Comparison of ENCODE assay signal across 24 cellular contexts in the genomic region with DNA sequence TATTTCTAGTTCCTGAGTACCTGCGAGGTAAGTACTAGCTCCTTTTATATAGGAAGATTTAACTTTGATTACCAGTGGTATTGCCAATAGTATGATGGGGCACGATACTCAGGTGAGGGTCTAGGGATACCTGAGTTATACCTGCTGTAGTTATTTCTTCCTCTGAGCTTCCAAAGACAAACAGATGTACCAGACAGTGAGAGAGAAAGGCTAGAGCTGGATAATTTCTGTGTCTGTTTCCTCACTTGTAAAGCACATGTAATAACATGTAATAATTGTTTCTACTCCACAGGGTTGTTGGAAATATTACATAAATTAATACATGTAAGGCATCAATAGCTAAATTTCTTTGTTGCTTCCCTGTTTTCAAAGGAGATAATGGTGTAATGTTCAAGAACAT. TPM values are rescaled to one million over a fixed set of nuclear protein-coding genes. Genes with fewer than 3 reads are reported as not detected.
"Had no signal": no experiment of that assay in that cellular context is flagged by ENCODE, and none has a peak within 500 bp of the region (broad histone marks: within the 10 kb centered on the region; RNA-seq: fewer than 3 reads in every experiment).

No MANE protein-coding gene starts in this region.

- H3K36me3 ChIP-seq: neutrophil, ovary, thyroid gland had no signal

- ATAC-seq: activated CD4-positive, CD25-positive, alpha-beta regulatory T cell treated with anti-CD3 and anti-CD28 coated beads, Interleukin-2, amount 50 U/mL, for 24 hours; activated naive CD8-positive, alpha-beta T cell treated with anti-CD3 and anti-CD28 coated beads, Interleukin-2, amount 50 U/mL, for 24 hours; body of pancreas; foreskin keratinocyte; natural killer cell treated with Interleukin-12 subunit alpha and Interleukin-12 subunit beta and Interleukin-15 and Interleukin-18, amount 100 ng/mL, for 72 hours had no signal

- H3K9me3 Mint-ChIP-seq: activated CD4-positive, alpha-beta memory T cell treated with anti-CD3 and anti-CD28 coated beads, Interleukin-2, amount 10 ng/mL, durations not matched to agents 7 days and 5 days; activated CD4-positive, alpha-beta T cell treated with anti-CD3 and anti-CD28 coated beads, Interleukin-2, amount 10 ng/mL, durations not matched to agents 24 days and 14 days; activated naive CD8-positive, alpha-beta T cell treated with anti-CD3 and anti-CD28 coated beads, Interleukin-2, amount 50 U/mL, for 24 hours; activated T-helper 1 cell treated with anti-CD3 and anti-CD28 coated beads, Interleukin-12 subunit alpha, Interleukin-12 subunit beta, Interleukin-2, Interleukin-4 antibody, amounts not matched to agents 30 ng/mL and 10 ng/mL and 1 ng/mL, durations not matched to agents 14 hours and 24 hours and 36 hours; dendritic cell treated with granulocyte-macrophage colony-stimulating factor and Interleukin-4, amounts not matched to agents 40 ng/mL and 50 ng/mL, for 4 days; natural killer cell treated with Interleukin-12 subunit alpha and Interleukin-12 subunit beta and Interleukin-15 and Interleukin-18, amount 100 ng/mL, for 72 hours; T-helper 1 cell treated with Interleukin-12 subunit alpha and Interleukin-12 subunit beta and Interleukin-4 antibody, amounts not matched to agents 30 μg/mL and 1 μg/mL, for 36 hours had no signal

- H3K4me3 ChIP-seq: body of pancreas, ovary, smooth muscle cell, thyroid gland had no signal

- H3K36me3 Mint-ChIP-seq: natural killer cell treated with Interleukin-12 subunit alpha and Interleukin-12 subunit beta and Interleukin-15 and Interleukin-18, amount 100 ng/mL, for 72 hours had no signal

- H3K4me3 Mint-ChIP-seq: activated CD4-positive, alpha-beta memory T cell treated with anti-CD3 and anti-CD28 coated beads, Interleukin-2, amount 10 ng/mL, durations not matched to agents 7 days and 5 days; activated CD4-positive, alpha-beta T cell treated with anti-CD3 and anti-CD28 coated beads, Interleukin-2, amount 10 ng/mL, durations not matched to agents 24 days and 14 days; activated naive CD8-positive, alpha-beta T cell treated with anti-CD3 and anti-CD28 coated beads, Interleukin-2, amount 50 U/mL, for 24 hours; activated T-helper 1 cell treated with anti-CD3 and anti-CD28 coated beads, Interleukin-12 subunit alpha, Interleukin-12 subunit beta, Interleukin-2, Interleukin-4 antibody, amounts not matched to agents 30 ng/mL and 10 ng/mL and 1 ng/mL, durations not matched to agents 14 hours and 24 hours and 36 hours; dendritic cell treated with granulocyte-macrophage colony-stimulating factor and Interleukin-4, amounts not matched to agents 40 ng/mL and 50 ng/mL, for 4 days; natural killer cell treated with Interleukin-12 subunit alpha and Interleukin-12 subunit beta and Interleukin-15 and Interleukin-18, amount 100 ng/mL, for 72 hours; T-helper 1 cell treated with Interleukin-12 subunit alpha and Interleukin-12 subunit beta and Interleukin-4 antibody, amounts not matched to agents 30 μg/mL and 1 μg/mL, for 36 hours had no signal

- H3K4me1 ChIP-seq: body of pancreas, foreskin keratinocyte, thyroid gland had no signal

- H3K27ac Mint-ChIP-seq: activated CD4-positive, alpha-beta memory T cell treated with anti-CD3 and anti-CD28 coated beads, Interleukin-2, amount 10 ng/mL, durations not matched to agents 7 days and 5 days; activated CD4-positive, alpha-beta T cell treated with anti-CD3 and anti-CD28 coated beads, Interleukin-2, amount 10 ng/mL, durations not matched to agents 24 days and 14 days; activated naive CD8-positive, alpha-beta T cell treated with anti-CD3 and anti-CD28 coated beads, Interleukin-2, amount 50 U/mL, for 24 hours; activated T-helper 1 cell treated with anti-CD3 and anti-CD28 coated beads, Interleukin-12 subunit alpha, Interleukin-12 subunit beta, Interleukin-2, Interleukin-4 antibody, amounts not matched to agents 30 ng/mL and 10 ng/mL and 1 ng/mL, durations not matched to agents 14 hours and 24 hours and 36 hours; dendritic cell treated with granulocyte-macrophage colony-stimulating factor and Interleukin-4, amounts not matched to agents 40 ng/mL and 50 ng/mL, for 4 days; natural killer cell treated with Interleukin-12 subunit alpha and Interleukin-12 subunit beta and Interleukin-15 and Interleukin-18, amount 100 ng/mL, for 72 hours; T-helper 1 cell treated with Interleukin-12 subunit alpha and Interleukin-12 subunit beta and Interleukin-4 antibody, amounts not matched to agents 30 μg/mL and 1 μg/mL, for 36 hours had no signal

- H3K27me3 Mint-ChIP-seq: dendritic cell treated with granulocyte-macrophage colony-stimulating factor and Interleukin-4, amounts not matched to agents 40 ng/mL and 50 ng/mL, for 4 days had no signal

- FAIRE-seq: urothelium cell line had no signal

- DNase-seq: activated CD4-positive, alpha-beta memory T cell treated with anti-CD3 and anti-CD28 coated beads, Interleukin-2, amount 10 ng/mL, durations not matched to agents 7 days and 5 days; activated CD4-positive, alpha-beta T cell treated with anti-CD3 and anti-CD28 coated beads, Interleukin-2, amount 10 ng/mL, durations not matched to agents 24 days and 14 days; activated gamma-delta T cell; activated naive CD4-positive, alpha-beta T cell treated with anti-CD3 and anti-CD28 coated beads, Interleukin-2, amount 50 U/mL, for 16 hours; activated naive CD8-positive, alpha-beta T cell treated with anti-CD3 and anti-CD28 coated beads, Interleukin-2, amount 50 U/mL, for 24 hours; activated T-cell treated with anti-CD3 and anti-CD28 coated beads for 4 hours; body of pancreas; effector CD4-positive, alpha-beta T cell; foreskin keratinocyte; hypothalamus; midbrain; ovary; stimulated activated CD4-positive, alpha-beta T cell treated with anti-CD3 and anti-CD28 coated beads, Interleukin-2, amount 100 ng/mL, for 48 hours; stimulated activated naive CD4-positive, alpha-beta T cell treated with Interleukin-2 at 50 U/mL for 16 hours; T1000; thyroid gland had no signal

- H3K4me1 Mint-ChIP-seq: activated CD4-positive, alpha-beta T cell treated with anti-CD3 and anti-CD28 coated beads, Interleukin-2, amount 10 ng/mL, durations not matched to agents 24 days and 14 days; activated naive CD8-positive, alpha-beta T cell treated with anti-CD3 and anti-CD28 coated beads, Interleukin-2, amount 50 U/mL, for 24 hours had no signal

- H3K27ac ChIP-seq: body of pancreas, foreskin keratinocyte, neutrophil had no signal

- H3K9me3 ChIP-seq: body of pancreas, neutrophil, ovary, thyroid gland had no signal

- H3K27me3 ChIP-seq: body of pancreas, foreskin keratinocyte, neutrophil, ovary, thyroid gland had no signal

RNA-seq across cellular contexts. Expression of a gene that starts 53.7 kb away (rescaled TPM):
- total RNA-seq: activated CD4-positive, alpha-beta memory T cell treated with anti-CD3 and anti-CD28 coated beads, Interleukin-2, amount 10 ng/mL, durations not matched to agents 7 days and 5 days; activated CD4-positive, alpha-beta T cell treated with anti-CD3 and anti-CD28 coated beads, Interleukin-2, amount 10 ng/mL, durations not matched to agents 24 days and 14 days; activated T-helper 1 cell treated with anti-CD3 and anti-CD28 coated beads, Interleukin-12 subunit alpha, Interleukin-12 subunit beta, Interleukin-2, Interleukin-4 antibody, amounts not matched to agents 30 ng/mL and 10 ng/mL and 1 ng/mL, durations not matched to agents 14 hours and 24 hours and 36 hours; natural killer cell treated with Interleukin-12 subunit alpha and Interleukin-12 subunit beta and Interleukin-15 and Interleukin-18, amount 100 ng/mL, for 72 hours had no signal
